ENCODE assay signal across 8 cellular contexts in genomic region chr17:75010683-75011406, GRCh38. TPM values are rescaled to one million over a fixed set of nuclear protein-coding genes. Genes with fewer than 3 reads are reported as not detected.
DNase-seq lines count a peak whose midpoint lies in the region; ATAC-seq and TF ChIP-seq lines count a peak whose summit lies in the region.

No MANE protein-coding gene starts in this region.

- H4K20me1 ChIP-seq in GM23338 (replicated peaks; ENCODE audit: insufficient read depth): no peaks in the 10 kb centered on the region; the same call in 1 of the 2 replicates

- H3K27ac ChIP-seq in GM23338 (ENCODE audit: low read depth): no peak overlapping the region
- peak overlapping the region; percentile 85 for H3K27ac ChIP-seq in psoas muscle

- in situ Hi-C loops in ACHN (cut with HindIII; ENCODE audit: low pct_ligation_motif_present, low pct_unique_long_range_greater_than_20kb, low sequenced_read_pairs): no loop called here

- H3K9me3 Mint-ChIP-seq in GM23338: no peaks in the 10 kb centered on the region; the same call in 1 of the 3 replicates

- no peak overlapping the region for H3K4me2 ChIP-seq in GM23338

- peaks cover 9% of the 10 kb centered on the region; the same call in 2 of the 3 replicates for H3K36me3 Mint-ChIP-seq in GM23338 (ENCODE audit: low read depth)

- no peaks in the 10 kb centered on the region for H3K9me2 ChIP-seq in GM23338 (ENCODE audit: insufficient read depth)

- no peak for TF ChIP-seq POLR2A in erythroblast (IDR thresholded peaks at IDR 0.05; ENCODE audit: low read length)

- H3K4me3 Mint-ChIP-seq in GM23338: peak overlapping the region; percentile 84

- H3F3A ChIP-seq in GM23338 (replicated peaks; ENCODE audit: low read depth): peaks cover 14% of the 10 kb centered on the region

- no peak overlapping the region for H3K4me3 ChIP-seq in GM23338
- no peak overlapping the region for H3K4me3 ChIP-seq in fibroblast of the aortic adventitia (ENCODE audit: low read depth, low read length)
- no peak overlapping the region for H3K4me3 ChIP-seq in psoas muscle

- peaks cover 4% of the 10 kb centered on the region for H3K27me3 Mint-ChIP-seq in GM23338 (ENCODE audit: insufficient read depth, low read depth, poor library complexity)

- H3K79me2 ChIP-seq in GM23338 (replicated peaks; ENCODE audit: insufficient read depth): peaks cover 16% of the 10 kb centered on the region

- WGBS in psoas muscle, 3 donors: 40 to 51% (median 50%) methylated on average over 7 to 8 of the region's 8 CpGs

- DNase-seq in ACHN (peak; percentile 57), GM23338 (ENCODE audit: low spot score) (peak; percentile 58), fibroblast of the aortic adventitia (ENCODE audit: low read depth) (peak; percentile 36), psoas muscle (peak in 1 of 2 donors; percentile 58), erythroblast (lab: John Stamatoyannopoulos, UW) (no peak)

- H3K4me1 Mint-ChIP-seq in GM23338: peaks cover 26% of the 10 kb centered on the region

- peak in 1 of 2 experiments; percentile 22; a peak in 1 of 4 replicates for TF ChIP-seq CTCF in GM23338 (conservative IDR thresholded peaks at IDR 0.05; ENCODE audit: low read depth in 2 of 2)
- no peak for TF ChIP-seq CTCF in fibroblast of the aortic adventitia (IDR thresholded peaks at IDR 0.05; ENCODE audit: insufficient read depth, low read length)
- no peak for TF ChIP-seq CTCF in psoas muscle (IDR thresholded peaks at IDR 0.05)

- H3K4me1 ChIP-seq in GM23338 (ENCODE audit: insufficient read depth) (peaks cover 20% of the 10 kb centered on the region), psoas muscle (peaks cover 15% of the 10 kb centered on the region)

- ATAC-seq in GM23338: no peak
- peak; percentile 3; the same call in 2 of the 3 replicates for ATAC-seq in SK-N-SH treated with all-trans-retinoic acid at 6 μM for 48 hours
- ATAC-seq in psoas muscle: peak in 2 of 4 donors; percentile 5 to 26
- no peak for ATAC-seq in HG03460 (IDR thresholded peaks at IDR 0.05; ENCODE audit: unreplicated experiment)
- ATAC-seq in HG03196 (IDR thresholded peaks at IDR 0.05; ENCODE audit: unreplicated experiment): no peak

- H3K27me3 ChIP-seq in GM23338 (ENCODE audit: insufficient read depth): no peaks in the 10 kb centered on the region
- H3K27me3 ChIP-seq in psoas muscle (ENCODE audit: insufficient read depth in 3 of 3, low read length in 2 of 3): no peaks in the 10 kb centered on the region

- no peak overlapping the region for H3K27ac Mint-ChIP-seq in GM23338

- H2AFZ ChIP-seq in GM23338: no peak overlapping the region

- H3K36me3 ChIP-seq in GM23338 (ENCODE audit: insufficient read depth) (no peaks in the 10 kb centered on the region), psoas muscle (ENCODE audit: insufficient read depth in 1 of 2, low read depth in 1 of 2) (no peaks in the 10 kb centered on the region)

- H3K9me3 ChIP-seq in psoas muscle: no peaks in the 10 kb centered on the region

- intact Hi-C loops in psoas muscle (cut with DNase I): loop anchor here in 1 of 2 donors (5.0 kb wide), 1 partner anchor 49 kb away; no protein-coding TSS in a partner anchor

TF ChIP-seq in GM23338, 12 proteins besides CTCF, POLR2A, EP300 and RAD21 (continues in another document):
- TF ChIP-seq EZH2phosphoT487 (IDR thresholded peaks at IDR 0.05; ENCODE audit: unreplicated experiment): no peak

TF ChIP-seq in SK-N-SH treated with all-trans-retinoic acid at 6 μM for 48 hours, 23 proteins besides CTCF, POLR2A, EP300 and RAD21:
- TF ChIP-seq TCF4 (CRISPR knock-in tag; IDR thresholded peaks at IDR 0.05; ENCODE audit: borderline replicate concordance) (peak; percentile 85), SNAI2 (CRISPR knock-in tag; IDR thresholded peaks at IDR 0.05) (0 out of 2 replicates have a peak, but pooled peaks have one; percentile 23), BACH2 (CRISPR knock-in tag; IDR thresholded peaks at IDR 0.05; ENCODE audit: borderline replicate concordance) (no peak), ZFP30 (CRISPR knock-in tag; IDR thresholded peaks at IDR 0.05) (no peak), TSHZ2 (CRISPR knock-in tag; IDR thresholded peaks at IDR 0.05) (peak; percentile 39; the same call in 1 of the 2 replicates), GLIS3 (CRISPR knock-in tag; IDR thresholded peaks at IDR 0.05) (no peak), RARB (CRISPR knock-in tag; IDR thresholded peaks at IDR 0.05) (no peak), POU6F1 (CRISPR knock-in tag; IDR thresholded peaks at IDR 0.05; ENCODE audit: borderline replicate concordance, low read depth) (no peak)

RNA-seq across cellular contexts. Expression of gene MRPL58, which starts 1.6 kb away (rescaled TPM):
- 38.0 and 48.5 TPM in 2 replicates for total RNA-seq in GM23338 (2014; rRNA removed; shearing (Covaris generic))
- 66.7 and 68.0 TPM in 2 replicates for polyA plus RNA-seq in GM23338 (2016; fragmentation: Nextera tagmentation; extraction: Ambion mirVana)
- 26.2 and 31.4 TPM in 2 replicates for total RNA-seq in fibroblast of the aortic adventitia (ENCODE audit: low replicate concordance)
- total RNA-seq in psoas muscle: 10 to 100 TPM; 50.4 to 70.6 (median 59.2) TPM
- 10 to 100 TPM; 64.1 to 80.6 (median 76.2) TPM for polyA plus RNA-seq in psoas muscle

RNA-seq across cellular contexts. Expression of gene CDR2L, which starts 23.4 kb away (rescaled TPM):
- total RNA-seq in GM23338 (2014; rRNA removed; shearing (Covaris generic)): 34.4 and 35.8 TPM in 2 replicates
- polyA plus RNA-seq in GM23338 (2016; fragmentation: Nextera tagmentation; extraction: Ambion mirVana): 17.7 and 18.3 TPM in 2 replicates
- 11.8 and 15.3 TPM in 2 replicates for total RNA-seq in fibroblast of the aortic adventitia (ENCODE audit: low replicate concordance)
- total RNA-seq in psoas muscle: 1 to 10 TPM; 1.4 to 3.4 (median 2.7) TPM
- polyA plus RNA-seq in psoas muscle: 1 to 10 TPM; 1.3 to 1.7 (median 1.5) TPM

RNA-seq across cellular contexts. Expression of gene ATP5PD, which starts 35.9 kb away (rescaled TPM):
- 240 and 244 TPM in 2 replicates for total RNA-seq in GM23338 (2014; rRNA removed; shearing (Covaris generic))
- polyA plus RNA-seq in GM23338 (2016; fragmentation: Nextera tagmentation; extraction: Ambion mirVana) (1,144 and 1,234 TPM in 2 replicates), psoas muscle (100 to 1,000 TPM; 619 to 931 (median 653) TPM)
- total RNA-seq in fibroblast of the aortic adventitia (ENCODE audit: low replicate concordance) (513 and 829 TPM in 2 replicates), psoas muscle (100 to 1,000 TPM; 409 to 577 (median 500) TPM)

RNA-seq across cellular contexts. Expression of gene KCTD2, which starts 36.2 kb away (rescaled TPM):
- 24.3 and 30.0 TPM in 2 replicates for total RNA-seq in GM23338 (2014; rRNA removed; shearing (Covaris generic))
- polyA plus RNA-seq in GM23338 (2016; fragmentation: Nextera tagmentation; extraction: Ambion mirVana) (7.4 and 8.1 TPM in 2 replicates), psoas muscle (10 to 100 TPM; 26.9 to 71.2 (median 29.7) TPM)
- total RNA-seq in fibroblast of the aortic adventitia (ENCODE audit: low replicate concordance) (20.2 and 34.2 TPM in 2 replicates), psoas muscle (10 to 100 TPM; 29.2 to 38.7 (median 35.2) TPM)

RNA-seq across cellular contexts. Expression of gene HID1, which starts 38.3 kb away (rescaled TPM):
- 6.3 and 8.7 TPM in 2 replicates for total RNA-seq in GM23338 (2014; rRNA removed; shearing (Covaris generic))
- 9.0 and 10.9 TPM in 2 replicates for polyA plus RNA-seq in GM23338 (2016; fragmentation: Nextera tagmentation; extraction: Ambion mirVana)
- 0.33 and 0.90 TPM in 2 replicates for total RNA-seq in fibroblast of the aortic adventitia (ENCODE audit: low replicate concordance)
- 10 to 100 TPM in 1 of 4 donors, 1 to 10 TPM in 3; 1.7 to 10.4 (median 2.8) TPM for total RNA-seq in psoas muscle
- 1 to 10 TPM; 2.3 to 4.8 (median 2.3) TPM for polyA plus RNA-seq in psoas muscle

Comparison
In these comparisons a context has a peak if more than half of its experiments do, and no peak if none do; other contexts are left out.
1. DNase-seq: peak in ACHN (single experiment), GM23338 (single experiment) and fibroblast of the aortic adventitia (single experiment); none in erythroblast (0 of 2).